ENCODE assay signal across 25 cellular contexts in genomic region chr6:128724738-128725137, GRCh38.
"Had no signal": no experiment of that assay in that cellular context is flagged by ENCODE, and none has a peak within 500 bp of the region (broad histone marks: within the 10 kb centered on the region; RNA-seq: fewer than 3 reads in every experiment).

No MANE protein-coding gene starts in this region.

- ATAC-seq: activated naive CD4-positive, alpha-beta T cell treated with anti-CD3 and anti-CD28 coated beads, Interleukin-2, amount 50 U/mL, for 72 hours; activated naive CD8-positive, alpha-beta T cell treated with anti-CD3 and anti-CD28 coated beads, Interleukin-2, amount 50 U/mL, for 24 hours; activated T-cell treated with anti-CD3 and anti-CD28 coated beads, Interleukin-2, amount 50 U/mL, for 4 hours; body of pancreas; K562; T-cell had no signal

- H3K4me1 ChIP-seq: ascending aorta, body of pancreas had no signal

- H3K27ac ChIP-seq: ascending aorta, body of pancreas, SK-N-MC had no signal

- H3K4me3 ChIP-seq: ascending aorta, body of pancreas, K562, SK-N-MC had no signal

- H3K27me3 ChIP-seq: ascending aorta, body of pancreas had no signal

- DNase-seq: activated CD4-positive, alpha-beta memory T cell treated with anti-CD3 and anti-CD28 coated beads for 36 hours; activated CD4-positive, alpha-beta T cell treated with anti-CD3 and anti-CD28 coated beads, Interleukin-2, amount 10 ng/mL, durations not matched to agents 7 days and 5 days; activated CD4-positive, CD25-positive, alpha-beta regulatory T cell; activated CD8-positive, alpha-beta memory T cell treated with anti-CD3 and anti-CD28 coated beads for 24 hours; activated effector memory CD4-positive, alpha-beta T cell treated with anti-CD3 and anti-CD28 coated beads, Interleukin-2, amount 50 U/mL, for 16 hours; activated naive CD4-positive, alpha-beta T cell treated with Interleukin-2 at 50 U/mL for 16 hours; activated naive CD8-positive, alpha-beta T cell treated with anti-CD3 and anti-CD28 coated beads, Interleukin-2, amount 50 U/mL, for 24 hours; activated T-cell treated with anti-CD3 and anti-CD28 coated beads, Interleukin-2, amount 50 U/mL, for 4 hours; amniotic stem cell; body of pancreas; Karpas-422; MM.1S; NCI-H1105 treated with DMSO at 0.1 percent for 48 hours; NCI-H146; NCI-H187 treated with DMSO at 0.1 percent for 48 hours; NCI-H2081 treated with DMSO at 0.1 percent for 48 hours; NCI-H526 treated with DMSO at 0.1 percent for 48 hours; SIG-M5; T-cell; T-helper 2 cell; T1000 had no signal

- H3K36me3 ChIP-seq: ascending aorta had no signal

- H3K9me3 ChIP-seq: ascending aorta, body of pancreas had no signal
